ENCODE assay signal across 8 cellular contexts in genomic region chr21:45363272-45363671, GRCh38. TPM values are rescaled to one million over a fixed set of nuclear protein-coding genes. Genes with fewer than 3 reads are reported as not detected.
DNase-seq lines count a peak whose midpoint lies in the region; ATAC-seq and TF ChIP-seq lines count a peak whose summit lies in the region.
"Not testable (repeated sequence)": the region's sequence is repeated elsewhere in the genome, so short reads cannot be mapped to it uniquely, and the experiment has no call there.

No MANE protein-coding gene starts in this region.

- not testable (repeated sequence) for TF ChIP-seq CTCF in heart right ventricle (IDR thresholded peaks at IDR 0.05); prostate gland (IDR thresholded peaks at IDR 0.05)

- WGBS in adipose tissue, 3 donors = 82 to 95% (median 93%) methylated on average over 19 of the region's 19 CpGs
- 91 to 96% methylated on average over 19 of the region's 19 CpGs for WGBS in heart right ventricle, 2 donors
- 97% methylated on average over 17 of the region's 19 CpGs for WGBS in mesenchymal stem cell
- WGBS in prostate gland = 97% methylated on average over 14 of the region's 19 CpGs
- 95 to 96% methylated on average over 19 of the region's 19 CpGs for WGBS in aorta, 2 donors

- DNase-seq in heart right ventricle = peak in 1 of 2 donors; percentile 9
- DNase-seq in mesenchymal stem cell; prostate gland (ENCODE audit: low spot score); aorta: not testable (repeated sequence)

- not testable (repeated sequence) for H2AFZ ChIP-seq in mesenchymal stem cell (ENCODE audit: low read depth, low read length)

- peak overlapping the region; percentile 50 for H2BK15ac ChIP-seq in mesenchymal stem cell (ENCODE audit: low read depth, poor library complexity, severe bottlenecking)

- not testable (repeated sequence) for H3K4me3 ChIP-seq in HUES48 (ENCODE audit: low read depth, low read length); duodenal mucosa (ENCODE audit: low read depth in 1 of 2, low read length in 2 of 2); heart right ventricle; mesenchymal stem cell (ENCODE audit: insufficient read depth in 1 of 2, low read depth in 1 of 2, low read length in 2 of 2); prostate gland; subcutaneous abdominal adipose tissue (ENCODE audit: low read depth in 1 of 5, low read length in 5 of 5); aorta (ENCODE audit: low read length in 2 of 2)

- not testable (repeated sequence) for TF ChIP-seq POLR2A in prostate gland (IDR thresholded peaks at IDR 0.05)

- H3K27ac ChIP-seq in HUES48 (ENCODE audit: low read depth, low read length) (peak overlapping the region; percentile 90), adipose tissue (ENCODE audit: low read depth, low read length) (peak overlapping the region; percentile 60), duodenal mucosa (ENCODE audit: low read depth, low read length) (peak overlapping the region; percentile 86), heart right ventricle (peak overlapping the region; percentile 79 to 99 (median 94)), mesenchymal stem cell (ENCODE audit: low read length, poor library complexity, severe bottlenecking) (peak overlapping the region; percentile 93), prostate gland (peak overlapping the region; percentile 69 to 74), subcutaneous abdominal adipose tissue (ENCODE audit: low read depth, low read length) (peak overlapping the region; percentile 95), aorta (ENCODE audit: low read depth in 1 of 2, low read length in 2 of 2) (peak overlapping the region; percentile 10 to 97)

- not testable (repeated sequence) for H3K9me3 ChIP-seq in HUES48 (ENCODE audit: control insufficient read depth, insufficient read depth, low read length); duodenal mucosa (ENCODE audit: control insufficient read depth in 1 of 2, low read length in 2 of 2); heart right ventricle; mesenchymal stem cell (ENCODE audit: control insufficient read depth, low read length); prostate gland; subcutaneous abdominal adipose tissue (ENCODE audit: control insufficient read depth in 5 of 5, low read length in 5 of 5); aorta (ENCODE audit: control insufficient read depth, low read length)

- H4K8ac ChIP-seq in mesenchymal stem cell (ENCODE audit: low read length) = peak overlapping the region; percentile 86

- H3K9ac ChIP-seq in HUES48 (ENCODE audit: low read depth, low read length); mesenchymal stem cell (ENCODE audit: low read length): not testable (repeated sequence)
- H3K9ac ChIP-seq in duodenal mucosa (ENCODE audit: low read depth in 1 of 2, low read length in 2 of 2) = peak overlapping the region in 1 of 2 donors; percentile 14
- H3K9ac ChIP-seq in subcutaneous abdominal adipose tissue (ENCODE audit: low read length in 5 of 5) = peak overlapping the region in 2 of 5 donors; percentile 17 to 55

- H3K18ac ChIP-seq in mesenchymal stem cell (ENCODE audit: low read depth in 1 of 2, low read length in 2 of 2) = peak overlapping the region; percentile 89 to 97

- not testable (repeated sequence) for H3K27me3 ChIP-seq in HUES48 (ENCODE audit: control insufficient read depth, insufficient read depth, low read length); duodenal mucosa (ENCODE audit: control insufficient read depth in 1 of 2, insufficient read depth in 2 of 2, low read length in 2 of 2); heart right ventricle; mesenchymal stem cell (ENCODE audit: control insufficient read depth in 1 of 2, insufficient read depth in 1 of 2, low read length in 2 of 2); prostate gland (replicated peaks; ENCODE audit: insufficient read depth); subcutaneous abdominal adipose tissue (ENCODE audit: control insufficient read depth in 5 of 5, insufficient read depth in 4 of 5, low read length in 5 of 5); aorta (ENCODE audit: control insufficient read depth in 1 of 2, insufficient read depth in 2 of 2, low read length in 1 of 2)

- H2AK5ac ChIP-seq in mesenchymal stem cell (ENCODE audit: low read length, severe bottlenecking) = peak overlapping the region; percentile 93

- ATAC-seq in heart right ventricle; aorta (ENCODE audit: low FRiP score): not testable (repeated sequence)

- peak overlapping the region; percentile 97 for H2BK120ac ChIP-seq in mesenchymal stem cell (ENCODE audit: low read depth, low read length)

- not testable (repeated sequence) for H2BK5ac ChIP-seq in mesenchymal stem cell (ENCODE audit: low read depth, low read length, poor library complexity, severe bottlenecking)

- not testable (repeated sequence) for H3K79me1 ChIP-seq in mesenchymal stem cell (replicated peaks; ENCODE audit: low read length, poor library complexity, severe bottlenecking)

- not testable (repeated sequence) for H3K14ac ChIP-seq in mesenchymal stem cell (ENCODE audit: low read length in 2 of 2)

- H3K23ac ChIP-seq in mesenchymal stem cell (ENCODE audit: low read length in 2 of 2) = not testable (repeated sequence)

- H3K4me2 ChIP-seq in mesenchymal stem cell (ENCODE audit: low read length, poor library complexity, severe bottlenecking) = not testable (repeated sequence)

- peak overlapping the region; percentile 99 for H4K91ac ChIP-seq in mesenchymal stem cell (ENCODE audit: low read length)

- H3K4ac ChIP-seq in mesenchymal stem cell (ENCODE audit: low read depth in 1 of 2, low read length in 2 of 2) = peak overlapping the region; percentile 99 to 100

- intact Hi-C loops in heart right ventricle (cut with DNase I) = loop anchor here in 2 of 10 donors (5.0 kb wide), 2 partner anchors 61 to 66 kb away; no protein-coding TSS in a partner anchor
- intact Hi-C loops in prostate gland (cut with DNase I) = loop anchor here (5.0 kb wide), 1 partner anchor 56 kb away; no protein-coding TSS in a partner anchor
- intact Hi-C loops in aorta (cut with DNase I) = loop anchor here in 1 of 2 donors (5.0 kb wide), 1 partner anchor 36 kb away; no protein-coding TSS in a partner anchor

- H2BK12ac ChIP-seq in mesenchymal stem cell (ENCODE audit: low read length in 2 of 2) = peak overlapping the region; percentile 87 to 100

- H3K36me3 ChIP-seq in HUES48 (ENCODE audit: control insufficient read depth, insufficient read depth, low read length); duodenal mucosa (ENCODE audit: control insufficient read depth in 1 of 2, insufficient read depth in 2 of 2, low read length in 2 of 2); heart right ventricle; mesenchymal stem cell (ENCODE audit: control insufficient read depth in 1 of 2, insufficient read depth in 2 of 2, low read depth in 1 of 2, low read length in 2 of 2); prostate gland; subcutaneous abdominal adipose tissue (ENCODE audit: control insufficient read depth in 5 of 5, insufficient read depth in 5 of 5, low read length in 5 of 5); aorta (ENCODE audit: control insufficient read depth in 1 of 2, insufficient read depth in 2 of 2, low read length in 1 of 2): not testable (repeated sequence)

- H3K4me1 ChIP-seq in HUES48 (ENCODE audit: control insufficient read depth, insufficient read depth, low read length) (peaks cover 30% of the 10 kb centered on the region), duodenal mucosa (ENCODE audit: control insufficient read depth in 1 of 2, insufficient read depth in 2 of 2, low read length in 2 of 2) (peaks cover 6 to 18% of the 10 kb centered on the region in 2 donors), heart right ventricle (peaks cover 22 to 80% (median 48%) of the 10 kb centered on the region in 9 donors), mesenchymal stem cell (ENCODE audit: control insufficient read depth, insufficient read depth, low read depth, low read length) (peaks cover 63% of the 10 kb centered on the region), subcutaneous abdominal adipose tissue (ENCODE audit: control insufficient read depth in 5 of 5, insufficient read depth in 5 of 5, low read length in 5 of 5) (peaks cover 30 to 82% (median 60%) of the 10 kb centered on the region in 5 donors)
- H3K4me1 ChIP-seq in prostate gland (replicated peaks); aorta (ENCODE audit: control insufficient read depth in 1 of 2, insufficient read depth in 2 of 2, low read length in 2 of 2): not testable (repeated sequence)

RNA-seq across cellular contexts. Expression of gene COL18A1, which starts 41.7 kb away (rescaled TPM):
- polyA plus RNA-seq in adipose tissue (10 to 100 TPM; 42.2 to 93.6 (median 50.6) TPM), heart right ventricle (10 to 100 TPM; 63.1 to 70.6 TPM), aorta (100 to 1,000 TPM in 1 of 2 donors, 10 to 100 TPM in 1; 97.3 to 963 TPM)
- total RNA-seq in heart right ventricle (10 to 100 TPM; 33.7 to 87.1 (median 48.8) TPM), prostate gland (100 to 1,000 TPM in 1 of 2 donors, 10 to 100 TPM in 1; 56.2 to 229 TPM), aorta (100 to 1,000 TPM; 289 to 301 TPM)
- polyA plus RNA-seq in mesenchymal stem cell (2013, experiment 1 of 2) = 330 TPM
- polyA plus RNA-seq in mesenchymal stem cell (2013, experiment 2 of 2) = 322 TPM
